ENCODE assay signal across 8 cellular contexts in genomic region chr19:55647732-55648656, GRCh38. TPM values are rescaled to one million over a fixed set of nuclear protein-coding genes. Genes with fewer than 3 reads are reported as not detected.
DNase-seq lines count a peak whose midpoint lies in the region; ATAC-seq and TF ChIP-seq lines count a peak whose summit lies in the region.

TSS of gene CCDC106 (plus strand) at chr19:55648212. CDS start at chr19:55649047, 835 bp downstream.

- TF ChIP-seq CTCF in neural cell (IDR thresholded peaks at IDR 0.05; ENCODE audit: poor library complexity, severe bottlenecking) = no peak

- peak within 1 kb of the TSS; percentile 89 for H3K9ac ChIP-seq in neural cell (ENCODE audit: low read length)

- peak within 1 kb of the TSS; percentile 59 to 93 for H3K27ac Mint-ChIP-seq in activated naive CD4-positive, alpha-beta T cell treated with anti-CD3 and anti-CD28 coated beads, Interleukin-2, amount 50 U/mL, for 72 hours

- H3K79me2 ChIP-seq in neural cell (replicated peaks; ENCODE audit: insufficient read depth, low read length) = peaks cover 17% of the 10 kb centered on the region

- no peaks in the 10 kb centered on the region for H3K27me3 ChIP-seq in neural cell (ENCODE audit: insufficient read depth, low read depth, low read length)

- H3K4me2 ChIP-seq in neural cell (ENCODE audit: low read length) = peak within 1 kb of the TSS; percentile 92

- H3K9me2 ChIP-seq in neural cell (ENCODE audit: insufficient read depth, low read length) = no peaks in the 10 kb centered on the region

- peak; percentile 74 for DNase-seq in DMS79 treated with DMSO at 0.1 percent for 48 hours (lab: John Stamatoyannopoulos, UW)
- peak; percentile 53 for DNase-seq in NOMO-1 treated with DMSO at 0.1 percent for 48 hours (lab: John Stamatoyannopoulos, UW; ENCODE audit: unreplicated experiment)
- DNase-seq in activated naive CD4-positive, alpha-beta T cell treated with anti-CD3 and anti-CD28 coated beads, Interleukin-2, amount 50 U/mL, for 72 hours (ENCODE audit: low spot score in 2 of 2) = peak in 1 of 2 donors; percentile 58
- peak; percentile 54 for DNase-seq in germinal center (ENCODE audit: low spot score)
- DNase-seq in middle frontal gyrus (ENCODE audit: extremely low spot score, low spot score) = no peak

- ATAC-seq in HG03432 (IDR thresholded peaks at IDR 0.05; ENCODE audit: unreplicated experiment) (peak; percentile 26), GM21619 (IDR thresholded peaks at IDR 0.05; ENCODE audit: unreplicated experiment) (no peak)
- ATAC-seq in activated naive CD4-positive, alpha-beta T cell treated with anti-CD3 and anti-CD28 coated beads, Interleukin-2, amount 50 U/mL, for 72 hours = peak in 1 of 2 donors; percentile 19

- H3K36me3 Mint-ChIP-seq in activated naive CD4-positive, alpha-beta T cell treated with anti-CD3 and anti-CD28 coated beads, Interleukin-2, amount 50 U/mL, for 72 hours = peaks cover 17 to 42% of the 10 kb centered on the region in 2 donors

- peak within 1 kb of the TSS; percentile 76 for H3K27ac ChIP-seq in neural cell (ENCODE audit: low read length)

- H3K9me3 Mint-ChIP-seq in activated naive CD4-positive, alpha-beta T cell treated with anti-CD3 and anti-CD28 coated beads, Interleukin-2, amount 50 U/mL, for 72 hours = no peaks in the 10 kb centered on the region

- no peaks in the 10 kb centered on the region for H4K20me1 ChIP-seq in neural cell (ENCODE audit: insufficient read depth)

- peak within 1 kb of the TSS; percentile 94 for H3K4me3 ChIP-seq in neural cell (ENCODE audit: low read length)

- H3F3A ChIP-seq in neural cell (ENCODE audit: insufficient read depth, low read length, poor library complexity, severe bottlenecking) = no peaks in the 10 kb centered on the region

- no peak for TF ChIP-seq RAD21 in neural cell (conservative IDR thresholded peaks at IDR 0.05)

- no peaks in the 10 kb centered on the region for H3K36me3 ChIP-seq in neural cell (ENCODE audit: insufficient read depth, low read length)

- H3K9me3 ChIP-seq in neural cell (ENCODE audit: low read length) = no peaks in the 10 kb centered on the region

- TF ChIP-seq EP300 in neural cell (conservative IDR thresholded peaks at IDR 0.05; ENCODE audit: poor library complexity, severe bottlenecking) = peak; percentile 17

- peak within 1 kb of the TSS; percentile 62 for H2AFZ ChIP-seq in neural cell (ENCODE audit: low read depth, low read length)

TF ChIP-seq in neural cell, 6 proteins besides CTCF, POLR2A, EP300 and RAD21:
- TF ChIP-seq TAF1 (IDR thresholded peaks at IDR 0.05; ENCODE audit: low read depth) (no peak), MXI1 (conservative IDR thresholded peaks at IDR 0.05; ENCODE audit: poor library complexity, severe bottlenecking) (peak; percentile 74), EZH2 (IDR thresholded peaks at IDR 0.05; ENCODE audit: borderline replicate concordance, insufficient read depth, low read length, poor library complexity, severe bottlenecking) (no peak), SMC3 (conservative IDR thresholded peaks at IDR 0.05; ENCODE audit: poor library complexity) (peak; percentile 33), POLR2AphosphoS5 (IDR thresholded peaks at IDR 0.05) (peak; percentile 32), REST (IDR thresholded peaks at IDR 0.05; ENCODE audit: borderline replicate concordance) (no peak)

RNA-seq across cellular contexts. Expression of gene CCDC106, which starts in this region (rescaled TPM):
- 10 to 100 TPM in 1 of 2 donors, 1 to 10 TPM in 1; 2.9 to 13.6 TPM for total RNA-seq in activated naive CD4-positive, alpha-beta T cell treated with anti-CD3 and anti-CD28 coated beads, Interleukin-2, amount 50 U/mL, for 72 hours
- 33.8 and 40.7 TPM in 2 replicates for polyA plus RNA-seq in neural cell
- polyA minus RNA-seq in neural cell = 24.1 and 24.4 TPM in 2 replicates
